8 cellular contexts compared by ENCODE assay signal in the genomic region with DNA sequence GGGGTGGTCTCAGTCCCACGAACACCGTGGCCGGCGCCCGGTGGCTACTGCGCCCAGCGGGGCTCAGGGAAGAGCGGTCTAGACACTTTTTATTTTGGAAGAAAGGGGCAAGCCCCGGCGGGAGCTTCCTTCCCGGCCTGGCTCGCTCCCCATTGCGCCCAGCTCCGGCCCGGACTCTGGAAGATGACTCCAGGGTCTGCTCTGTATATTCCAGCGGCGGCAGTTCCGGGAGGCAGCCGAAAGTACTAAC.
A peak's percentile ranks its signal among the peaks of the same experiment; 100 is the strongest.
DNase-seq lines count a peak whose midpoint lies in the region; ATAC-seq, FAIRE-seq and TF ChIP-seq lines count a peak whose summit lies in the region.

No MANE protein-coding gene starts in this region.

- no peaks in the 10 kb centered on the region for H3K4me1 ChIP-seq in ACC112 (ENCODE audit: control insufficient read depth, insufficient read depth, low read length, unreplicated experiment)
- H3K4me1 ChIP-seq in duodenal mucosa (ENCODE audit: control insufficient read depth in 1 of 2, insufficient read depth in 2 of 2, low read length in 2 of 2): peaks cover 21 to 34% of the 10 kb centered on the region in 2 donors
- peaks cover 15% of the 10 kb centered on the region for H3K4me1 ChIP-seq in mucosa of stomach (ENCODE audit: control insufficient read depth, insufficient read depth, low read length)
- peaks cover 0 to 6% of the 10 kb centered on the region in 2 donors for H3K4me1 ChIP-seq in small intestine (ENCODE audit: control insufficient read depth in 2 of 2, insufficient read depth in 1 of 2, low read depth in 1 of 2, low read length in 1 of 2)

- no peak for TF ChIP-seq CTCF in LNCaP clone FGC (IDR thresholded peaks at IDR 0.05; ENCODE audit: control insufficient read depth, extremely low read depth, insufficient read depth)

- H3K4me3 ChIP-seq in ACC112 (ENCODE audit: low read depth, low read length): peak overlapping the region; percentile 74
- H3K4me3 ChIP-seq in LNCaP clone FGC (ENCODE audit: low read depth, low read length): peak overlapping the region; percentile 43
- peak overlapping the region; percentile 71 to 80 for H3K4me3 ChIP-seq in duodenal mucosa (ENCODE audit: low read depth in 1 of 2, low read length in 2 of 2)
- no peak overlapping the region for H3K4me3 ChIP-seq in mucosa of stomach (ENCODE audit: low read length)
- peak overlapping the region in 1 of 2 donors; percentile 52 for H3K4me3 ChIP-seq in small intestine (ENCODE audit: low read depth in 1 of 2, low read length in 2 of 2)

- H2AFZ ChIP-seq in ACC112 (ENCODE audit: low read length, unreplicated experiment): peak overlapping the region; percentile 18

- no peak overlapping the region for H3K27ac ChIP-seq in ACC112 (ENCODE audit: low read depth, low read length)
- H3K27ac ChIP-seq in duodenal mucosa (ENCODE audit: low read depth, low read length): no peak overlapping the region
- no peak overlapping the region for H3K27ac ChIP-seq in small intestine (ENCODE audit: low read depth in 1 of 2, low read length in 1 of 2)

- no peaks in the 10 kb centered on the region for H3K79me2 ChIP-seq in ACC112 (ENCODE audit: control insufficient read depth, insufficient read depth, low read length, unreplicated experiment)

- H3K9ac ChIP-seq in duodenal mucosa (ENCODE audit: low read depth in 1 of 2, low read length in 2 of 2) (no peak overlapping the region), mucosa of stomach (ENCODE audit: low read length) (peak overlapping the region; percentile 28)

- H3K9me3 ChIP-seq in duodenal mucosa (ENCODE audit: control insufficient read depth in 1 of 2, low read length in 2 of 2) (no peaks in the 10 kb centered on the region), mucosa of stomach (ENCODE audit: control insufficient read depth, low read length) (no peaks in the 10 kb centered on the region), small intestine (ENCODE audit: control insufficient read depth, low read depth) (no peaks in the 10 kb centered on the region)

- H3K27me3 ChIP-seq in ACC112 (ENCODE audit: insufficient read depth, low read length) (peaks cover 93% of the 10 kb centered on the region), duodenal mucosa (ENCODE audit: control insufficient read depth in 1 of 2, insufficient read depth in 2 of 2, low read length in 2 of 2) (peaks cover 44 to 45% of the 10 kb centered on the region in 2 donors), mucosa of stomach (ENCODE audit: control insufficient read depth, insufficient read depth, low read length) (peaks cover 57% of the 10 kb centered on the region), small intestine (ENCODE audit: control insufficient read depth in 2 of 2, insufficient read depth in 2 of 2, low read length in 2 of 2) (peaks cover 6 to 14% of the 10 kb centered on the region in 2 donors)

- FAIRE-seq in small intestine (lab: Jason Lieb, UNC): no peak

- 0 to 1% (median 1%) methylated on average over 15 to 19 of the region's 19 CpGs for WGBS in small intestine, 3 donors

- DNase-seq in LNCaP clone FGC (ENCODE audit: low read depth) (no peak), small intestine (no peak), NCI-H2227 treated with DMSO at 0.1 percent for 48 hours (lab: John Stamatoyannopoulos, UW) (no peak), NCI-H1436 (lab: John Stamatoyannopoulos, UW) (no peak)

- H3K36me3 ChIP-seq in ACC112 (ENCODE audit: insufficient read depth, low read length) (no peaks in the 10 kb centered on the region), duodenal mucosa (ENCODE audit: control insufficient read depth in 1 of 2, insufficient read depth in 2 of 2, low read length in 2 of 2) (no peaks in the 10 kb centered on the region), mucosa of stomach (ENCODE audit: control insufficient read depth, insufficient read depth, low read length) (no peaks in the 10 kb centered on the region), small intestine (ENCODE audit: control insufficient read depth in 2 of 2, insufficient read depth in 2 of 2, low read length in 2 of 2) (no peaks in the 10 kb centered on the region)

- ATAC-seq in GM21390 (IDR thresholded peaks at IDR 0.05; ENCODE audit: unreplicated experiment): no peak
